Comparison of ENCODE assay signal across 8 cellular contexts in the genomic region with DNA sequence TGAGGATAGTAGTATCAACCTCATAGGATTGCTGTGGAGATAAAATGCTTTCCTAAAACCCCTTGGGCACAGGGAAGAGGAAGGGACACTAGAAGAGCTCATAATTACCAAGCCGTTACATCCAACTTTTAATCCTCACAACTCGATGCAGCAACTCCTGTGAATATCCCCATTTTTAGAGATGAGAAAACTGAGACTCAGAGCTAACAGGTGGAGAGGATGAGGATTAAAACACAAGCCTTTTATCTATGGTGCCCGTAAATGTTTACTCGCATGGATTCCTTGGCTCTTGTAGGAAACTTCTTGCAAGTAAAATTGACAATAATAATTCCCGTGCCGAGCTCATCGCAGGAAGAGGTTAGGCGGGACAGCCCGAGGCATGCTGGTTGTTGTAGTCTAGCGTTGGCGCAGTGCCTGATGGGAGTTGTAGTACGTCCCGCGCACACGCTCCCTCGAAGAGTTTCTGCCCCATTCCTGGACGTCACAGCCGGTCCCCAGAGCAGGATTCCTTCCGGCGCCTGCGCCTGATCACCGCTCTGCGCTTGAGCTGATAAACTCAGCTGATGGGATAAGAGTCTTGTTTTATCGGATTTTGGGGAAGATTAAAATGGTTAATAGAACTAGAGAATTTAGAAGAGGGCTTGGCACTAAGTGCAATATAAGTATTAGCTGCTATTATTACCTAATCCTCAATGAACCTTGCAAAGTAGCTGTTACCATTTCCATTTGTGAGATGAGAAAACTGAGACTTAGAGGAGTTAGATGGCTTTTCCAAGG. TPM values are rescaled to one million over a fixed set of nuclear protein-coding genes. Genes with fewer than 3 reads are reported as not detected.
DNase-seq lines count a peak whose midpoint lies in the region; ATAC-seq and TF ChIP-seq lines count a peak whose summit lies in the region.

No MANE protein-coding gene starts in this region.

- H3K36me3 Mint-ChIP-seq in CD14-positive monocyte: peaks cover 0 to 3% of the 10 kb centered on the region in 2 donors

- H3K27ac Mint-ChIP-seq in CD14-positive monocyte: peak overlapping the region; percentile 71 to 96 (median 92)

- H3K27me3 ChIP-seq in liver (ENCODE audit: control insufficient read depth in 4 of 4, insufficient read depth in 4 of 4, low read length in 3 of 4): no peaks in the 10 kb centered on the region

- peaks cover 0 to 4% (median 2%) of the 10 kb centered on the region in 3 donors for H3K27me3 Mint-ChIP-seq in CD14-positive monocyte (ENCODE audit: low read depth in 3 of 3)

- no peak for TF ChIP-seq CTCF in CD14-positive monocyte (IDR thresholded peaks at IDR 0.05)
- no peak for TF ChIP-seq CTCF in liver (IDR thresholded peaks at IDR 0.05; ENCODE audit: low read depth, low read length, missing input control)

- DNase-seq in CD14-positive monocyte (ENCODE audit: low spot score) (peak; percentile 91), NCI-H748 (lab: John Stamatoyannopoulos, UW; ENCODE audit: unreplicated experiment) (peak; percentile 87), dermis blood vessel endothelial cell (peak; percentile 99)
- peak; percentile 60 to 90 for DNase-seq in activated CD4-positive, alpha-beta T cell treated with anti-CD3 and anti-CD28 coated beads, Interleukin-2, amount 50 U/mL, for 24 hours (ENCODE audit: low read depth in 1 of 2, low spot score in 1 of 2)
- DNase-seq in stimulated activated CD4-positive, alpha-beta T cell treated with anti-CD3 and anti-CD28 coated beads, Interleukin-4, amount 100 ng/mL, for 1 hour: peak; percentile 90

- H3K9me3 ChIP-seq in liver (ENCODE audit: control insufficient read depth in 4 of 4, low read length in 3 of 4): no peaks in the 10 kb centered on the region

- TF ChIP-seq RAD21 in liver (IDR thresholded peaks at IDR 0.05): peak in 1 of 2 donors; percentile 29

- peak overlapping the region; percentile 74 to 89 for H3K4me3 Mint-ChIP-seq in CD14-positive monocyte

- no peaks in the 10 kb centered on the region for H3K9me3 Mint-ChIP-seq in CD14-positive monocyte

- peak overlapping the region; percentile 62 to 81 for H3K27ac ChIP-seq in liver (ENCODE audit: low read depth in 1 of 2, low read length in 2 of 2)

- H3K4me1 Mint-ChIP-seq in CD14-positive monocyte: peaks cover 52% of the 10 kb centered on the region

- under 1% methylated on average over 24 of the region's 24 CpGs for WGBS in liver

- H3K4me3 ChIP-seq in liver (ENCODE audit: low read depth in 1 of 3, low read length in 3 of 3): peak overlapping the region; percentile 61 to 88 (median 68)

- H3K36me3 ChIP-seq in liver (ENCODE audit: control insufficient read depth in 4 of 4, insufficient read depth in 3 of 4, low read depth in 1 of 4, low read length in 3 of 4): no peaks in the 10 kb centered on the region

- peaks cover 9 to 46% (median 40%) of the 10 kb centered on the region in 4 donors for H3K4me1 ChIP-seq in liver (ENCODE audit: control insufficient read depth in 4 of 4, insufficient read depth in 4 of 4, low read length in 3 of 4)

- ATAC-seq in GM19395 (IDR thresholded peaks at IDR 0.05; ENCODE audit: unreplicated experiment): peak; percentile 75
- ATAC-seq in HG03558 (IDR thresholded peaks at IDR 0.05; ENCODE audit: extremely low read depth, unreplicated experiment): peak; percentile 39

- peak overlapping the region; percentile 58 to 98 for H3K9ac ChIP-seq in liver (ENCODE audit: low read depth in 1 of 2, low read length in 2 of 2)

- intact Hi-C loops in CD14-positive monocyte (cut with micrococcal nuclease): loop anchor here (10.0 kb wide), 3 partner anchors 169 to 359 kb away; no protein-coding TSS in a partner anchor

TF ChIP-seq in liver, 16 proteins besides CTCF, POLR2A, EP300 and RAD21:
- TF ChIP-seq YY1 (IDR thresholded peaks at IDR 0.05): peak; percentile 81
- peak; percentile 49 for TF ChIP-seq SP1 (IDR thresholded peaks at IDR 0.05)
- TF ChIP-seq RXRA (IDR thresholded peaks at IDR 0.05): peak; percentile 7 to 32
- TF ChIP-seq, protein P1, sequence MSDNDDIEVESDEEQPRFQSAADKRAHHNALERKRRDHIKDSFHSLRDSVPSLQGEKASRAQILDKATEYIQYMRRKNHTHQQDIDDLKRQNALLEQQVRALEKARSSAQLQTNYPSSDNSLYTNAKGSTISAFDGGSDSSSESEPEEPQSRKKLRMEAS (IDR thresholded peaks at IDR 0.05): peak; percentile 83
- TF ChIP-seq, protein P2, sequence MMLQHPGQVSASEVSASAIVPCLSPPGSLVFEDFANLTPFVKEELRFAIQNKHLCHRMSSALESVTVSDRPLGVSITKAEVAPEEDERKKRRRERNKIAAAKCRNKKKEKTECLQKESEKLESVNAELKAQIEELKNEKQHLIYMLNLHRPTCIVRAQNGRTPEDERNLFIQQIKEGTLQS (IDR thresholded peaks at IDR 0.05): no peak
- TF ChIP-seq, protein P3, sequence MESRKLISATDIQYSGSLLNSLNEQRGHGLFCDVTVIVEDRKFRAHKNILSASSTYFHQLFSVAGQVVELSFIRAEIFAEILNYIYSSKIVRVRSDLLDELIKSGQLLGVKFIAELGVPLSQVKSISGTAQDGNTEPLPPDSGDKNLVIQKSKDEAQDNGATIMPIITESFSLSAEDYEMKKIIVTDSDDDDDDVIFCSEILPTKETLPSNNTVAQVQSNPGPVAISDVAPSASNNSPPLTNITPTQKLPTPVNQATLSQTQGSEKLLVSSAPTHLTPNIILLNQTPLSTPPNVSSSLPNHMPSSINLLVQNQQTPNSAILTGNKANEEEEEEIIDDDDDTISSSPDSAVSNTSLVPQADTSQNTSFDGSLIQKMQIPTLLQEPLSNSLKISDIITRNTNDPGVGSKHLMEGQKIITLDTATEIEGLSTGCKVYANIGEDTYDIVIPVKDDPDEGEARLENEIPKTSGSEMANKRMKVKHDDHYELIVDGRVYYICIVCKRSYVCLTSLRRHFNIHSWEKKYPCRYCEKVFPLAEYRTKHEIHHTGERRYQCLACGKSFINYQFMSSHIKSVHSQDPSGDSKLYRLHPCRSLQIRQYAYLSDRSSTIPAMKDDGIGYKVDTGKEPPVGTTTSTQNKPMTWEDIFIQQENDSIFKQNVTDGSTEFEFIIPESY (IDR thresholded peaks at IDR 0.05): peak; percentile 29
- no peak for TF ChIP-seq EGR1 (IDR thresholded peaks at IDR 0.05; ENCODE audit: low read depth in 2 of 2)
- TF ChIP-seq HNF4A (conservative IDR thresholded peaks at IDR 0.05): peak in 1 of 2 donors; percentile 23
- peak; percentile 68 to 93 for TF ChIP-seq GABPA (IDR thresholded peaks at IDR 0.05 in 1 of 2, conservative IDR thresholded peaks at IDR 0.05 in 1 of 2)
- TF ChIP-seq JUND (IDR thresholded peaks at IDR 0.05): peak in 1 of 2 donors; percentile 29
- no peak for TF ChIP-seq FOXA2 (IDR thresholded peaks at IDR 0.05)

RNA-seq across cellular contexts. Expression of a gene that starts 2.8 kb away (rescaled TPM):
- polyA plus RNA-seq in CD14-positive monocyte: 10 to 100 TPM; 62.2 to 95.5 TPM
- total RNA-seq in dermis blood vessel endothelial cell: 33.5 and 62.6 TPM in 2 replicates
- total RNA-seq in liver: 10 to 100 TPM; 27.9 to 29.7 TPM
- 10 to 100 TPM; 38.8 to 53.0 TPM for polyA plus RNA-seq in liver

RNA-seq across cellular contexts. Expression of a gene that starts 37.7 kb away (rescaled TPM):
- 10 to 100 TPM; 19.6 to 25.2 TPM for polyA plus RNA-seq in CD14-positive monocyte
- total RNA-seq in dermis blood vessel endothelial cell: 17.2 and 20.8 TPM in 2 replicates
- total RNA-seq in liver: 1 to 10 TPM; 4.8 to 6.5 TPM
- polyA plus RNA-seq in liver: 10 to 100 TPM; 10.7 to 19.3 TPM

Comparison
In these comparisons a context has a peak if more than half of its experiments do, and no peak if none do; other contexts are left out.
1. Peak in every context shown above with its lines: DNase-seq, ATAC-seq, H3K4me3 ChIP-seq and H3K27ac ChIP-seq.